ENCODE assay signal across 25 cellular contexts in genomic region chr6:27400877-27401642, GRCh38. TPM values are rescaled to one million over a fixed set of nuclear protein-coding genes. Genes with fewer than 3 reads are reported as not detected.
DNase-seq lines count a peak whose midpoint lies in the region; ATAC-seq, FAIRE-seq and TF ChIP-seq lines count a peak whose summit lies in the region.
"Had no signal": no experiment of that assay in that cellular context is flagged by ENCODE, and none has a peak within 500 bp of the region (broad histone marks: within the 10 kb centered on the region; RNA-seq: fewer than 3 reads in every experiment).

No MANE protein-coding gene starts in this region.

- H3K36me3 ChIP-seq in liver (ENCODE audit: control insufficient read depth in 4 of 4, insufficient read depth in 3 of 4, low read depth in 1 of 4, low read length in 3 of 4): no peaks in the 10 kb centered on the region
- H3K36me3 ChIP-seq in HepG2 (replicated peaks in 1 of 2; ENCODE audit: control insufficient read depth in 1 of 2, insufficient read depth in 2 of 2, low read length in 2 of 2): peaks cover 0 to 1% of the 10 kb centered on the region in 2 experiments; a peak in 1 of 5 replicates
- no peaks in the 10 kb centered on the region for H3K36me3 ChIP-seq in GM12878 (ENCODE audit: control insufficient read depth in 2 of 2, insufficient read depth in 2 of 2, low read length in 1 of 2)
- peaks cover 57% of the 10 kb centered on the region for H3K36me3 ChIP-seq in endodermal cell (ENCODE audit: control insufficient read depth, insufficient read depth, low read length)
- H3K36me3 ChIP-seq in subcutaneous abdominal adipose tissue (ENCODE audit: control insufficient read depth in 5 of 5, insufficient read depth in 5 of 5, low read length in 5 of 5): peaks cover 9 to 31% (median 26%) of the 10 kb centered on the region in 5 donors
- peaks cover 4% of the 10 kb centered on the region for H3K36me3 ChIP-seq in mammary epithelial cell (ENCODE audit: insufficient read depth, low read length)

- DNase-seq in HepG2 (ENCODE audit: low spot score) (no peak), GM12878 (ENCODE audit: low read depth, low spot score) (no peak), endodermal cell (no peak), mammary epithelial cell (no peak), NOMO-1 treated with dmso at 0.1 percent for 144 hours (lab: John Stamatoyannopoulos, UW; ENCODE audit: unreplicated experiment) (no peak), DMS114 treated with DMSO at 0.1 percent for 48 hours (lab: John Stamatoyannopoulos, UW; ENCODE audit: unreplicated experiment) (no peak)
- DNase-seq: Caco-2; CD4-positive, CD25-positive, alpha-beta regulatory T cell; CD8-positive, alpha-beta T cell; DMS79; EL; GDM1; GOT3; H7; HCEC 1CT; HFFc6 had no signal

- no peaks in the 10 kb centered on the region for H3K79me2 ChIP-seq in HepG2 (ENCODE audit: insufficient read depth, low read length)
- H3K79me2 ChIP-seq in GM12878 (ENCODE audit: control insufficient read depth, insufficient read depth, low read length): no peaks in the 10 kb centered on the region
- no peaks in the 10 kb centered on the region for H3K79me2 ChIP-seq in mammary epithelial cell (ENCODE audit: insufficient read depth, low read length)

- H3K36me3 Mint-ChIP-seq in endodermal cell (ENCODE audit: low read depth): peaks cover 76% of the 10 kb centered on the region

- in situ Hi-C loops in HepG2 (cut with HindIII; ENCODE audit: extremely low pct_ligation_motif_present, low pct_unique_long_range_greater_than_20kb): no loop called here
- in situ Hi-C loops in GM12878 (cut with MboI): no loop called here
- in situ Hi-C loops in mammary epithelial cell (cut with MboI; ENCODE audit: low sequenced_read_pairs in 2 of 2): no loop called here

- TF ChIP-seq CTCF in liver (IDR thresholded peaks at IDR 0.05; ENCODE audit: low read depth, low read length, missing input control) (no peak), HepG2 (CRISPR knock-in tag; IDR thresholded peaks at IDR 0.05) (no peak), GM12878 (IDR thresholded peaks at IDR 0.05 in 2 of 3, conservative IDR thresholded peaks at IDR 0.05 in 1 of 3; ENCODE audit: control insufficient read depth in 2 of 3, extremely low read depth in 1 of 3, insufficient read depth in 1 of 3, low read depth in 3 of 3, low read length in 3 of 3) (no peak), endodermal cell (conservative IDR thresholded peaks at IDR 0.05) (no peak), mammary epithelial cell (conservative IDR thresholded peaks at IDR 0.05 in 1 of 2, IDR thresholded peaks at IDR 0.05 in 1 of 2; ENCODE audit: extremely low read depth in 1 of 2, insufficient read depth in 1 of 2, low read depth in 1 of 2, low read length in 2 of 2) (no peak)

- H3K27ac Mint-ChIP-seq in endodermal cell: no peak overlapping the region
- H3K27ac Mint-ChIP-seq: B cell; CD4-positive, CD25-positive, alpha-beta regulatory T cell; CD8-positive, alpha-beta T cell; HFFc6 had no signal

- H3K27me3 Mint-ChIP-seq in endodermal cell (ENCODE audit: insufficient read depth): no peaks in the 10 kb centered on the region
- H3K27me3 Mint-ChIP-seq: B cell had no signal

- no peak overlapping the region for H3K4me2 ChIP-seq in HepG2 (ENCODE audit: low read depth, low read length)
- no peak overlapping the region for H3K4me2 ChIP-seq in GM12878 (ENCODE audit: control insufficient read depth, insufficient read depth)
- no peak overlapping the region for H3K4me2 ChIP-seq in mammary epithelial cell (ENCODE audit: insufficient read depth, low read depth, low read length)
- H3K4me2 ChIP-seq: BLaER1 had no signal

- CTCF ChIA-PET in HepG2 (lab: Yijun Ruan, JAX; ENCODE audit: low intra/inter-chr PET ratio, low total read pairs) (no interaction called here), GM12878 (lab: Yijun Ruan, JAX) (no interaction called here), mammary epithelial cell (lab: Charles Lee; ENCODE audit: low non-redundant PET) (no interaction called here)

- RAD21 ChIA-PET in GM12878 (lab: Charles Lee; ENCODE audit: unreplicated experiment): no interaction called here

- WGBS in liver: 91% methylated on average over 16 of the region's 16 CpGs
- 45% methylated on average over 16 of the region's 16 CpGs for WGBS in HepG2 (ENCODE audit: low lambda C conversion rate)
- 65% methylated on average over 16 of the region's 16 CpGs for WGBS in GM12878 (ENCODE audit: insufficient coverage, insufficient replicate concordance, low lambda C conversion rate, missing lambda C conversion rate)
- WGBS in endodermal cell (ENCODE audit: insufficient coverage in 1 of 2, insufficient read length in 1 of 2), 2 experiments: 94 to 98% methylated on average over 12 to 16 of the region's 16 CpGs
- 85% methylated on average over 16 of the region's 16 CpGs for WGBS in mammary epithelial cell (ENCODE audit: low coverage, missing lambda C conversion rate)

- H3K27me3 ChIP-seq in liver (ENCODE audit: control insufficient read depth in 4 of 4, insufficient read depth in 4 of 4, low read length in 3 of 4): no peaks in the 10 kb centered on the region
- no peaks in the 10 kb centered on the region for H3K27me3 ChIP-seq in HepG2 (ENCODE audit: control insufficient read depth in 1 of 2, insufficient read depth in 2 of 2, low read length in 2 of 2)
- no peaks in the 10 kb centered on the region for H3K27me3 ChIP-seq in GM12878 (replicated peaks in 1 of 2; ENCODE audit: control insufficient read depth in 2 of 2, insufficient read depth in 2 of 2, low read length in 1 of 2)
- no peaks in the 10 kb centered on the region for H3K27me3 ChIP-seq in endodermal cell (ENCODE audit: control insufficient read depth, insufficient read depth, low read length, poor library complexity, severe bottlenecking)
- H3K27me3 ChIP-seq in subcutaneous abdominal adipose tissue (ENCODE audit: control insufficient read depth in 5 of 5, insufficient read depth in 4 of 5, low read length in 5 of 5): no peaks in the 10 kb centered on the region
- no peaks in the 10 kb centered on the region for H3K27me3 ChIP-seq in mammary epithelial cell (ENCODE audit: insufficient read depth, low read length)
- H3K27me3 ChIP-seq: BLaER1 had no signal

- H3K27ac ChIP-seq in liver (ENCODE audit: low read depth in 1 of 2, low read length in 2 of 2) (no peak overlapping the region), HepG2 (ENCODE audit: extremely low read length, insufficient read depth, low read length) (no peak overlapping the region), GM12878 (ENCODE audit: control insufficient read depth, insufficient read depth) (no peak overlapping the region), endodermal cell (ENCODE audit: low read depth, low read length) (no peak overlapping the region), subcutaneous abdominal adipose tissue (ENCODE audit: low read depth, low read length) (no peak overlapping the region), mammary epithelial cell (ENCODE audit: insufficient read depth, low read depth, low read length) (no peak overlapping the region)
- H3K27ac ChIP-seq: 22Rv1, BLaER1, C4-2B had no signal

- SMC1A ChIA-PET in GM12878 (lab: Charles Lee; ENCODE audit: uncharacterized antibody, unreplicated experiment): no interaction called here

- no peaks in the 10 kb centered on the region for H3K4me1 Mint-ChIP-seq in endodermal cell
- H3K4me1 Mint-ChIP-seq: B cell had no signal

- peak overlapping the region in 2 of 3 donors; percentile 17 to 25 for H3K4me3 ChIP-seq in liver (ENCODE audit: low read depth in 1 of 3, low read length in 3 of 3)
- no peak overlapping the region for H3K4me3 ChIP-seq in HepG2 (replicated peaks in 1 of 3; ENCODE audit: insufficient read depth in 1 of 3, low read depth in 2 of 3, low read length in 3 of 3)
- no peak overlapping the region for H3K4me3 ChIP-seq in GM12878
- H3K4me3 ChIP-seq in endodermal cell (ENCODE audit: low read length): peak overlapping the region; percentile 56
- H3K4me3 ChIP-seq in subcutaneous abdominal adipose tissue (ENCODE audit: low read depth in 1 of 5, low read length in 5 of 5): peak overlapping the region in 3 of 5 donors; percentile 17 to 41 (median 24)
- H3K4me3 ChIP-seq in mammary epithelial cell (replicated peaks in 1 of 3; ENCODE audit: insufficient read depth in 1 of 3, low read depth in 2 of 3, low read length in 3 of 3): no peak overlapping the region
- H3K4me3 ChIP-seq: BLaER1 had no signal

- peaks cover 18 to 43% (median 23%) of the 10 kb centered on the region in 4 donors for H3K9me3 ChIP-seq in liver (ENCODE audit: control insufficient read depth in 4 of 4, low read length in 3 of 4)
- H3K9me3 ChIP-seq in HepG2 (ENCODE audit: low read length): peaks cover 47% of the 10 kb centered on the region
- H3K9me3 ChIP-seq in GM12878 (replicated peaks; ENCODE audit: control insufficient read depth, insufficient read depth, low read length): peaks cover 3% of the 10 kb centered on the region
- peaks cover 79% of the 10 kb centered on the region for H3K9me3 ChIP-seq in endodermal cell (ENCODE audit: control insufficient read depth, low read length)
- peaks cover 15 to 43% (median 22%) of the 10 kb centered on the region in 5 donors for H3K9me3 ChIP-seq in subcutaneous abdominal adipose tissue (ENCODE audit: control insufficient read depth in 5 of 5, low read length in 5 of 5)
- peaks cover 50% of the 10 kb centered on the region for H3K9me3 ChIP-seq in mammary epithelial cell (replicated peaks; ENCODE audit: insufficient read depth, low read length)

- H4K20me1 ChIP-seq in HepG2 (ENCODE audit: insufficient read depth, low read length) (no peaks in the 10 kb centered on the region), GM12878 (ENCODE audit: control insufficient read depth, insufficient read depth) (no peaks in the 10 kb centered on the region), mammary epithelial cell (ENCODE audit: insufficient read depth, low read length) (no peaks in the 10 kb centered on the region)
- H4K20me1 ChIP-seq: BLaER1 had no signal

- no peak overlapping the region for H3K9ac ChIP-seq in liver (ENCODE audit: low read depth in 1 of 2, low read length in 2 of 2)
- H3K9ac ChIP-seq in HepG2 (ENCODE audit: insufficient read depth, low read depth, low read length): no peak overlapping the region
- no peak overlapping the region for H3K9ac ChIP-seq in GM12878 (ENCODE audit: control insufficient read depth, insufficient read depth, low read length)
- no peak overlapping the region for H3K9ac ChIP-seq in endodermal cell (ENCODE audit: extremely low read depth, low read length, poor library complexity, severe bottlenecking)
- no peak overlapping the region for H3K9ac ChIP-seq in subcutaneous abdominal adipose tissue (ENCODE audit: low read length in 5 of 5)
- H3K9ac ChIP-seq in mammary epithelial cell (ENCODE audit: insufficient read depth, low read length): no peak overlapping the region
- H3K9ac ChIP-seq: BLaER1 had no signal

- dilution Hi-C loops in mammary epithelial cell (cut with HindIII; ENCODE audit: low sequenced_read_pairs): loop anchor here (5.0 kb wide), 1 partner anchor 84 kb away; no protein-coding TSS in a partner anchor

- TF ChIP-seq EP300 in HepG2 (IDR thresholded peaks at IDR 0.05; ENCODE audit: low read depth in 2 of 2, low read length in 2 of 2) (no peak), HepG2 (CRISPR knock-in tag; IDR thresholded peaks at IDR 0.05; ENCODE audit: borderline replicate concordance) (no peak), GM12878 (IDR thresholded peaks at IDR 0.05; ENCODE audit: borderline replicate concordance in 1 of 2, control insufficient read depth in 1 of 2, low read depth in 2 of 2, low read length in 2 of 2) (no peak)

- H2AFZ ChIP-seq in HepG2 (ENCODE audit: low read length) (no peak overlapping the region), GM12878 (ENCODE audit: control insufficient read depth, low read depth, low read length) (no peak overlapping the region), mammary epithelial cell (ENCODE audit: low read depth, low read length) (no peak overlapping the region)

- BruUV-seq in HepG2 (replicated peaks; lab: Mats Ljungman, UMichigan) (no TSS peak), GM12878 (replicated peaks; lab: Mats Ljungman, UMichigan) (no TSS peak), mammary epithelial cell (replicated peaks; lab: Mats Ljungman, UMichigan) (no TSS peak)

- intact Hi-C loops in HepG2 (cut with micrococcal nuclease; ENCODE audit: unreplicated experiment): no loop called here
- intact Hi-C loops in GM12878 (cut with micrococcal nuclease; ENCODE audit: unreplicated experiment): no loop called here
- intact Hi-C loops in mammary epithelial cell (cut with micrococcal nuclease): no loop called here

- ATAC-seq in HepG2 (no peak), GM12878 (no peak)
- ATAC-seq: CD8-positive, alpha-beta T cell had no signal

- POLR2A ChIA-PET in HepG2 (lab: Yijun Ruan, JAX): no interaction called here
- POLR2A ChIA-PET in GM12878 (lab: Charles Lee): no interaction called here

- no peak overlapping the region for H3K4me3 Mint-ChIP-seq in endodermal cell
- H3K4me3 Mint-ChIP-seq: B cell; CD4-positive, CD25-positive, alpha-beta regulatory T cell; CD8-positive, alpha-beta T cell; HFFc6 had no signal

- H3K9me3 Mint-ChIP-seq in endodermal cell: peaks cover 67% of the 10 kb centered on the region

- H3K4me1 ChIP-seq in liver (ENCODE audit: control insufficient read depth in 4 of 4, insufficient read depth in 4 of 4, low read length in 3 of 4) (no peaks in the 10 kb centered on the region), HepG2 (ENCODE audit: insufficient read depth, low read length) (no peaks in the 10 kb centered on the region), GM12878 (ENCODE audit: control insufficient read depth, insufficient read depth, low read length) (no peaks in the 10 kb centered on the region), endodermal cell (ENCODE audit: control insufficient read depth, insufficient read depth, low read length) (no peaks in the 10 kb centered on the region), subcutaneous abdominal adipose tissue (ENCODE audit: control insufficient read depth in 5 of 5, insufficient read depth in 5 of 5, low read length in 5 of 5) (peaks cover 0 to under 1% (median 0%) of the 10 kb centered on the region in 5 donors), mammary epithelial cell (ENCODE audit: insufficient read depth, low read length) (no peaks in the 10 kb centered on the region)
- H3K4me1 ChIP-seq: BLaER1, Caco-2 had no signal

- FAIRE-seq in HepG2 (lab: Jason Lieb, UNC) (no peak), GM12878 (lab: Jason Lieb, UNC) (no peak)
- FAIRE-seq: A204.1, GM12891, GM18507 had no signal

- TF ChIP-seq POLR2A in HepG2 (IDR thresholded peaks at IDR 0.05; ENCODE audit: insufficient read depth in 1 of 2, low read depth in 2 of 2, low read length in 2 of 2): no peak
- no peak for TF ChIP-seq POLR2A in GM12878 (IDR thresholded peaks at IDR 0.05; ENCODE audit: low read depth, low read length)

- TF ChIP-seq RAD21 in liver (IDR thresholded peaks at IDR 0.05): no peak
- no peak for TF ChIP-seq RAD21 in HepG2 (CRISPR knock-in tag; IDR thresholded peaks at IDR 0.05)
- TF ChIP-seq RAD21 in GM12878 (IDR thresholded peaks at IDR 0.05; ENCODE audit: insufficient read depth, low read depth, low read length): no peak

RNA-seq across cellular contexts. Expression of gene ZNF391, which starts 12.5 kb away (rescaled TPM):
- under 1 TPM; 0.17 to 0.37 TPM for total RNA-seq in liver
- under 1 TPM; 0.14 to 0.61 TPM for polyA plus RNA-seq in liver
- total RNA-seq in HepG2 (2016; rRNA removed; fragmentation: Illumina TruSeq; extraction: Trizol): 1.7 and 2.7 TPM in 2 replicates
- 0.62 and 0.71 TPM in 2 replicates for total RNA-seq in HepG2 (2016; cell fraction: cytosol; rRNA removed; fragmentation: Illumina TruSeq; extraction: Trizol; ENCODE audit: low read depth)
- 1.7 and 2.1 TPM in 2 replicates for total RNA-seq in HepG2 (2016; cell fraction: insoluble cytoplasmic fraction; rRNA removed; fragmentation: Illumina TruSeq; extraction: Trizol)
- total RNA-seq in HepG2 (2016; cell fraction: membrane; rRNA removed; fragmentation: Illumina TruSeq; extraction: Trizol): 0.90 and 1.5 TPM in 2 replicates
- total RNA-seq in HepG2 (2016; cell fraction: nucleus; rRNA removed; fragmentation: Illumina TruSeq; extraction: Trizol): 1.7 TPM in 2 replicates
- 0.78 and 0.97 TPM in 2 replicates for polyA plus RNA-seq in HepG2 (2011; rRNA removed)
- polyA plus RNA-seq in HepG2 (2011; cell fraction: cytosol; rRNA removed): 0.31 and 0.87 TPM in 2 replicates
- polyA plus RNA-seq in HepG2 (2011; cell fraction: nucleus; rRNA removed): 0.31 and 0.74 TPM in 2 replicates
- polyA plus RNA-seq in HepG2 (2012): 0.71 and 1.2 TPM in 2 replicates
- polyA plus RNA-seq in HepG2 (2016; cell fraction: cytosol; fragmentation: Illumina TruSeq; extraction: Trizol; ENCODE audit: low read depth): 0.26 and 0.46 TPM in 2 replicates
- polyA plus RNA-seq in HepG2 (2016; cell fraction: insoluble cytoplasmic fraction; fragmentation: Illumina TruSeq; extraction: Trizol; ENCODE audit: low read depth): 2.1 and 3.1 TPM in 2 replicates
- polyA plus RNA-seq in HepG2 (2016; cell fraction: membrane; fragmentation: Illumina TruSeq; extraction: Trizol; ENCODE audit: low read depth): 0.80 and 1.0 TPM in 2 replicates
- 3.8 and 3.9 TPM in 2 replicates for polyA plus RNA-seq in HepG2 (2016; cell fraction: nucleus; fragmentation: Illumina TruSeq; extraction: Trizol; ENCODE audit: insufficient read depth, low read depth)
- 0.21 and 0.52 TPM in 2 replicates for polyA minus RNA-seq in HepG2 (2011; rRNA and poly(A)+ RNA removed; ENCODE audit: low replicate concordance)
- 0.18 and 0.99 TPM in 2 replicates for polyA minus RNA-seq in HepG2 (2011; cell fraction: cytosol; rRNA and poly(A)+ RNA removed)
- 0.64 and 1.1 TPM in 2 replicates for polyA minus RNA-seq in HepG2 (2011; cell fraction: nucleus; rRNA and poly(A)+ RNA removed)
- 1.0 and 1.2 TPM in 2 replicates for total RNA-seq in GM12878 (2013; cell fraction: nucleolus; rRNA removed)
- 0.73 and 0.87 TPM in 2 replicates for total RNA-seq in GM12878 (2014; rRNA removed)
- 1.1 and 1.7 TPM in 2 replicates for total RNA-seq in GM12878 (2014; rRNA removed; fragmentation: Illumina TruSeq; extraction: Trizol)
- 1.0 and 2.1 TPM in 2 replicates for total RNA-seq in GM12878 (2021)
- polyA plus RNA-seq in GM12878 (2011; ENCODE audit: low read depth): 0.68 TPM
- polyA plus RNA-seq in GM12878 (2011; rRNA removed): 1.1 and 1.5 TPM in 2 replicates
- 0.37 and 0.49 TPM in 2 replicates for polyA plus RNA-seq in GM12878 (2011; cell fraction: cytosol; rRNA removed)
- 0.49 and 0.89 TPM in 2 replicates for polyA plus RNA-seq in GM12878 (2011; cell fraction: nucleus; rRNA removed)
- 1.7 and 2.4 TPM in 2 replicates for polyA plus RNA-seq in GM12878 (2012)
- 1.9 and 4.4 TPM in 2 replicates for polyA plus RNA-seq in GM12878 (2014; fragmentation: Illumina TruSeq; extraction: Trizol)
- under 1 TPM; 0.42 to 0.57 TPM for polyA plus RNA-seq in GM12878 (2014; fragmentation: Nextera tagmentation; extraction: Ambion mirVana)
- 0.81 TPM in 2 replicates for polyA plus RNA-seq in GM12878 (2014; rRNA removed)
- 1 to 10 TPM; 1.1 to 1.9 TPM for polyA plus RNA-seq in GM12878 (2016; fragmentation: Nextera tagmentation; extraction: Ambion mirVana)
- 0.52 and 0.59 TPM in 2 replicates for polyA minus RNA-seq in GM12878 (2011; rRNA and poly(A)+ RNA removed)
- 0.31 TPM in 1 of 2 replicates, not detected in the other for polyA minus RNA-seq in GM12878 (2011; cell fraction: cytosol; rRNA and poly(A)+ RNA removed)
- polyA minus RNA-seq in GM12878 (2011; cell fraction: nucleus; rRNA and poly(A)+ RNA removed): 0.57 and 0.60 TPM in 2 replicates
- 1 to 10 TPM; 8.6 to 9.2 TPM for total RNA-seq in endodermal cell
- 9.3 TPM for polyA plus RNA-seq in endodermal cell (2013, experiment 1 of 2)
- polyA plus RNA-seq in endodermal cell (2013, experiment 2 of 2): 7.8 TPM
- 10 to 100 TPM in 1 of 2 donors, 1 to 10 TPM in 1; 6.5 to 10.4 TPM for total RNA-seq in mammary epithelial cell
- polyA plus RNA-seq in mammary epithelial cell: 1.8 TPM
- 7.8 TPM for polyA minus RNA-seq in mammary epithelial cell

Comparison
In these comparisons a context has a peak if more than half of its experiments do, and no peak if none do; other contexts are left out.
1. H3K4me3 ChIP-seq: peak in liver (2 of 3), endodermal cell (single experiment) and subcutaneous abdominal adipose tissue (3 of 5); none in HepG2 (0 of 3), GM12878 (single experiment) and mammary epithelial cell (0 of 3).